ENCODE assay signal across 8 cellular contexts in the genomic region with DNA sequence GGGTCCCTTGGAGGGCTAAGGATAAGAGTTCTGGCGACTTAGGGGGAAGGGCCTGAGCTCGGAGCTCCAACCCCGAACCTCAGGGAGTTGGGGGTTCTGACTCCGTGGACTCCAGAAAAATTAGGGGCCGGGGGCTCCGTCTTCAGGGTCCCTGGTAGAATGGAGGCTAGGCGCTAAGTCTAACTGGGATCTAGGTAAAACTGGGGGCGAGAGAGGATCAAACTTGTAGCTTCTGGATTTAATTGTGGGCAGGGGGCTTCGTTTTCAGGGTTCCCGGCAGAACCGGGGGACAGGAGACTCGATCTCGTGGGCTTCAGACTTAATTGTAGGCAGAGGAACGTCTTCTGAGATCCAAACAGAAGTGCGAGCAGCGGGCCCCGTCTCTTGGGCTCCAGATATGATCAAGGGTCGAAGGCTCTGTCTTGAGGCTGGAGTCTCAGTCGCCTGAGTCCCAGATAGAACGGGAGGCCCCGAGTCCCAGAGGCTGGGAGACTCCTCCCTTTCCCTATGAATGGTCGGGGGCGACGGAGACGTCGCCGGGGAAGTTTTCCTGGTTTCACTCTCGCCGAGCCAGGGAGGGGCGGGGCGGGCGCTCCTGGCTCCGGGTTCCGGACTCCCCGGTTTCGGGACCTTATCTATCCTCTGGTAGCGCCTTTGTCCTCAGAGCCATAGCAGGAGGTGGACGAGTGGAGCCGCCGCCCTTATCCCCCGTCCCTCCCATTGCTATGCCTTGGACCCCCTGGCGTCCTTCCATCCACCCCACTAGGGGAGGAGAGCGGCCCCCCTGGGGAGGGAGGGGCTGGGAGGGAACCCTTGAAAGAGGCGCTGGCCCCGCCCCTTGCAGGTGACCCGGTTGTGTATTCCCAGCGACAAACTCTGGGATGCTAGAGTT. TPM values are rescaled to one million over a fixed set of nuclear protein-coding genes. Genes with fewer than 3 reads are reported as not detected.
DNase-seq lines count a peak whose midpoint lies in the region; ATAC-seq, FAIRE-seq and TF ChIP-seq lines count a peak whose summit lies in the region.

No MANE protein-coding gene starts in this region.

- peak overlapping the region; percentile 76 for H3K4me3 Mint-ChIP-seq in Caco-2 (ENCODE audit: unreplicated experiment)
- peak overlapping the region; percentile 83 for H3K4me3 Mint-ChIP-seq in activated naive CD8-positive, alpha-beta T cell treated with anti-CD3 and anti-CD28 coated beads, Interleukin-2, amount 50 U/mL, for 24 hours

- WGBS in pancreas, 2 donors, result 0 to 1% methylated on average over 45 to 47 of the region's 47 CpGs

- H3K27me3 Mint-ChIP-seq in Caco-2 (ENCODE audit: insufficient read depth, unreplicated experiment), result no peaks in the 10 kb centered on the region
- H3K27me3 Mint-ChIP-seq in activated naive CD8-positive, alpha-beta T cell treated with anti-CD3 and anti-CD28 coated beads, Interleukin-2, amount 50 U/mL, for 24 hours, result peaks cover 40% of the 10 kb centered on the region

- FAIRE-seq in pancreas (lab: Jason Lieb, UNC), result no peak

- H3K27me3 ChIP-seq in Caco-2 (replicated peaks; ENCODE audit: control insufficient read depth, insufficient read depth, low read length), result no peaks in the 10 kb centered on the region
- H3K27me3 ChIP-seq in MG63, result no peaks in the 10 kb centered on the region
- no peaks in the 10 kb centered on the region for H3K27me3 ChIP-seq in pancreas

- H3K27ac Mint-ChIP-seq in Caco-2 (ENCODE audit: unreplicated experiment), result peak overlapping the region; percentile 98
- no peak overlapping the region for H3K27ac Mint-ChIP-seq in activated naive CD8-positive, alpha-beta T cell treated with anti-CD3 and anti-CD28 coated beads, Interleukin-2, amount 50 U/mL, for 24 hours

- H3K4me1 Mint-ChIP-seq in Caco-2 (ENCODE audit: low read depth, unreplicated experiment), result peaks cover 40% of the 10 kb centered on the region
- H3K4me1 Mint-ChIP-seq in activated naive CD8-positive, alpha-beta T cell treated with anti-CD3 and anti-CD28 coated beads, Interleukin-2, amount 50 U/mL, for 24 hours, result peaks cover 23% of the 10 kb centered on the region

- peaks cover 58% of the 10 kb centered on the region for H3K36me3 Mint-ChIP-seq in Caco-2 (ENCODE audit: insufficient read depth, unreplicated experiment)
- no peaks in the 10 kb centered on the region for H3K36me3 Mint-ChIP-seq in activated naive CD8-positive, alpha-beta T cell treated with anti-CD3 and anti-CD28 coated beads, Interleukin-2, amount 50 U/mL, for 24 hours (ENCODE audit: low read depth)

- H3K4me3 ChIP-seq in Caco-2 (ENCODE audit: low read depth, low read length) (peak overlapping the region; percentile 72), MG63 (peak overlapping the region; percentile 78), pancreas (peak overlapping the region; percentile 92 to 97 (median 92))

- peak; percentile 90 to 92 for DNase-seq in Caco-2
- peak; percentile 35 for DNase-seq in MG63
- DNase-seq in activated naive CD8-positive, alpha-beta T cell treated with anti-CD3 and anti-CD28 coated beads, Interleukin-2, amount 50 U/mL, for 24 hours, result no peak
- DNase-seq in cardiac septum (ENCODE audit: low spot score), result peak; percentile 87
- peak; percentile 78 to 88 (median 84) for DNase-seq in pancreas
- DNase-seq in iPS-NIHi7 (ENCODE audit: extremely low spot score), result no peak

- TF ChIP-seq CTCF in Caco-2 (IDR thresholded peaks at IDR 0.05; ENCODE audit: insufficient read depth in 1 of 2, low read depth in 1 of 2, low read length in 1 of 2, severe bottlenecking in 1 of 2, unreplicated experiment in 1 of 2), result no peak
- no peak for TF ChIP-seq CTCF in pancreas (IDR thresholded peaks at IDR 0.05)

- H3K4me1 ChIP-seq in Caco-2, result peaks cover 35% of the 10 kb centered on the region
- peaks cover 0 to 7% (median 6%) of the 10 kb centered on the region in 3 donors for H3K4me1 ChIP-seq in pancreas

- POLR2A ChIA-PET in Caco-2 (lab: Charles Lee), result interaction anchor here (0.5 to 2.0 kb wide), 8 partner anchors 35 to 830 kb away, joined by 3 to 30 read pairs (median 8); a partner anchor contains a TSS

- no peak for ATAC-seq in activated naive CD8-positive, alpha-beta T cell treated with anti-CD3 and anti-CD28 coated beads, Interleukin-2, amount 50 U/mL, for 24 hours
- ATAC-seq in pancreas (peak; percentile 18 to 39 (median 36)), HG03442 (IDR thresholded peaks at IDR 0.05; ENCODE audit: unreplicated experiment) (no peak), GM21360 (IDR thresholded peaks at IDR 0.05; ENCODE audit: unreplicated experiment) (no peak)

- no peaks in the 10 kb centered on the region for H3K9me3 Mint-ChIP-seq in Caco-2 (ENCODE audit: unreplicated experiment)
- H3K9me3 Mint-ChIP-seq in activated naive CD8-positive, alpha-beta T cell treated with anti-CD3 and anti-CD28 coated beads, Interleukin-2, amount 50 U/mL, for 24 hours, result no peaks in the 10 kb centered on the region

- TSS peak; percentile 96 for BruUV-seq in Caco-2 (replicated peaks; lab: Mats Ljungman, UMichigan)

- intact Hi-C loops in Caco-2 (cut with micrococcal nuclease; ENCODE audit: unreplicated experiment), result loop anchor here (5.0 to 10.0 kb wide), 2 partner anchors 105 to 153 kb away; a partner anchor contains a TSS
- intact Hi-C loops in cardiac septum (cut with DNase I), result loop anchor here (2.0 to 10.0 kb wide), 3 partner anchors 23 to 123 kb away; a partner anchor contains a TSS
- intact Hi-C loops in pancreas (cut with DNase I), result no loop called here

- H3K36me3 ChIP-seq in Caco-2 (ENCODE audit: control insufficient read depth, insufficient read depth, low read length), result peaks cover 4% of the 10 kb centered on the region; the same call in 1 of the 2 replicates
- H3K36me3 ChIP-seq in MG63, result no peaks in the 10 kb centered on the region
- H3K36me3 ChIP-seq in pancreas, result no peaks in the 10 kb centered on the region

- H3K9me3 ChIP-seq in Caco-2 (no peaks in the 10 kb centered on the region), MG63 (no peaks in the 10 kb centered on the region), pancreas (no peaks in the 10 kb centered on the region)

- CTCF ChIA-PET in Caco-2 (lab: Charles Lee), result interaction anchor here (0.6 kb wide), 1 partner anchor 863 kb away, joined by 6 read pairs; no protein-coding TSS in a partner anchor

- H3K27ac ChIP-seq in pancreas, result peak overlapping the region; percentile 92 to 99 (median 97)

RNA-seq across cellular contexts. Expression of a gene that starts 1.3 kb away (rescaled TPM):
- total RNA-seq in Caco-2 (2022) (257 and 258 TPM in 2 replicates), cardiac septum (60.0 TPM), pancreas (100 to 1,000 TPM in 1 of 6 donors, 10 to 100 TPM in 5; 26.7 to 101 (median 40.2) TPM)
- total RNA-seq in MG63 (2014; rRNA removed; shearing (Covaris generic); ENCODE audit: low replicate concordance), result 23.6 and 38.2 TPM in 2 replicates
- 100 to 1,000 TPM in 1 of 2 donors, 10 to 100 TPM in 1; 93.6 to 101 TPM for polyA plus RNA-seq in pancreas

RNA-seq across cellular contexts. Expression of a gene that starts 38.5 kb away (rescaled TPM):
- total RNA-seq in Caco-2 (2022) (230 and 244 TPM in 2 replicates), cardiac septum (86.8 TPM), pancreas (10 to 100 TPM; 28.8 to 74.5 (median 40.5) TPM)
- total RNA-seq in MG63 (2014; rRNA removed; shearing (Covaris generic); ENCODE audit: low replicate concordance), result 4.1 and 6.1 TPM in 2 replicates
- polyA plus RNA-seq in pancreas, result 100 to 1,000 TPM in 1 of 2 donors, 10 to 100 TPM in 1; 99.5 to 140 TPM

RNA-seq across cellular contexts. Expression of a gene that starts 43.7 kb away (rescaled TPM):
- 205 and 227 TPM in 2 replicates for total RNA-seq in Caco-2 (2022)
- 265 and 461 TPM in 2 replicates for total RNA-seq in MG63 (2014; rRNA removed; shearing (Covaris generic); ENCODE audit: low replicate concordance)
- total RNA-seq in cardiac septum, result 43.0 TPM
- total RNA-seq in pancreas, result 10 to 100 TPM; 12.8 to 28.8 (median 17.4) TPM
- polyA plus RNA-seq in pancreas, result 10 to 100 TPM; 17.4 to 18.3 TPM

RNA-seq across cellular contexts. Expression of a gene that starts 58.2 kb away (rescaled TPM):
- 1,346 and 1,404 TPM in 2 replicates for total RNA-seq in Caco-2 (2022)
- 0.67 and 3.2 TPM in 2 replicates for total RNA-seq in MG63 (2014; rRNA removed; shearing (Covaris generic); ENCODE audit: low replicate concordance)
- 26.6 TPM for total RNA-seq in cardiac septum
- 100 to 1,000 TPM in 1 of 6 donors, 10 to 100 TPM in 3, 1 to 10 TPM in 2; 3.1 to 379 (median 16.5) TPM for total RNA-seq in pancreas
- 10 to 100 TPM; 14.8 to 45.1 TPM for polyA plus RNA-seq in pancreas

Comparison
In these comparisons a context has a peak if more than half of its experiments do, and no peak if none do; other contexts are left out.
1. DNase-seq: peak in Caco-2 (2 of 2), MG63 (single experiment), cardiac septum (single experiment) and pancreas (6 of 6); none in activated naive CD8-positive, alpha-beta T cell treated with anti-CD3 and anti-CD28 coated beads, Interleukin-2, amount 50 U/mL, for 24 hours (single experiment) and iPS-NIHi7 (single experiment).
2. ATAC-seq: peak in pancreas (4 of 4); none in activated naive CD8-positive, alpha-beta T cell treated with anti-CD3 and anti-CD28 coated beads, Interleukin-2, amount 50 U/mL, for 24 hours (single experiment), HG03442 (single experiment) and GM21360 (single experiment).
3. intact Hi-C loops: an anchor here in Caco-2 (5.0 to 10.0 kb wide) and cardiac septum (2.0 to 10.0 kb wide); none called in pancreas.
4. Peak in every context shown above with its lines, with median percentiles within 50 percentile points of each other: H3K4me3 ChIP-seq.